Comparison of ENCODE assay signal across 8 cellular contexts in the genomic region with DNA sequence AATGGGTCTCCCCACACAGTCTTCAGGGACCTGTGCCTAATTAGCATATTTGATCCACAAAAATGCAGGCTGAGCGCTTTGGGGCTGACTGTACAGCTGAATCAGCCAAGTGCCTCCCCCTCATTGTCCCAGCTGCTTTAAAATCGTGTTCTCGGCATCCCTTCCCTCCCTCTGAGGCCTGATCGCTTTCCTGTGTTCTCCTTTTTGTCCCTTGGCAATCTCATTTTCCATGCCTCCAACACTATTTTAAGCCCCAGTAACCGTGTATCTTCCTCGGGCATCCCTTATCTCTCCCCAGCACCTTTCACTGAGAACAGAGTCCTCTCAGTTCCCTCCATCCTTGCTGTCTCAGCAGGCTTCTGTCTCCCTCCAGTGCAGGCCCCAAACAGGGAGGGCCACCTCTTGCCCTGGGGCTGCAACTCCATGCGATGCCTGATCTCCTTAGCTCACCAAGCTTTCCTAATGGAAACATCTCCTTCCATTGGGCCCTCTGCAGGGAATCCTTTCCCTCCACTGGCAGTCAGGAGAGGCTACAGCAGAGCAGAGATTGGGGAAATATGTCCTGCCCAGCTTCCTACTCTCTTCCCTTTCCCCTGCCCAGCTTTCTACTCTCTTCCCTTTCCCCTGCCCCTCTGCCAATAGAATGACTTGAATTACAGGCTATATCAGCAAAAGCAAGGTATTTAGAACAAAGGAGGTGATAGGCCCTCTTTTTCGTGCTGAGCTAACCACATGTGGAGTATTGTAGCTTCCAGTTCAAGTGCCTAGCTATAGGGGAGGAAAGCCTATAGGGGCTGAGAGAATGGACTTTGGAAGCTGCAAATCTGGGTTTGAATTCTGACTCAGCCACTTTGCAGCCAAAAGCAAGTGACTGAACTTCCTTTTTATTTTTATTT. TPM values are rescaled to one million over a fixed set of nuclear protein-coding genes. Genes with fewer than 3 reads are reported as not detected.
DNase-seq lines count a peak whose midpoint lies in the region; ATAC-seq and TF ChIP-seq lines count a peak whose summit lies in the region.

No MANE protein-coding gene starts in this region.

- peak overlapping the region; percentile 76 for H3K9ac ChIP-seq in GM23248

- DNase-seq in GM23248 (peak; percentile 93), amniotic epithelial cell (ENCODE audit: low read depth) (peak; percentile 83), heart right ventricle (no peak), retinal pigment epithelial cell (ENCODE audit: low read depth) (peak; percentile 69), GOT3 (lab: John Stamatoyannopoulos, UW) (no peak), NCI-H2107 (lab: John Stamatoyannopoulos, UW) (no peak)

- H3K27me3 ChIP-seq in GM23248 (replicated peaks; ENCODE audit: insufficient read depth) (no peaks in the 10 kb centered on the region), heart right ventricle (no peaks in the 10 kb centered on the region)

- in situ Hi-C loops in GM23248 (cut with MboI), result no loop called here

- WGBS in GM23248 (ENCODE audit: low coverage in 1 of 2, low lambda C conversion rate in 2 of 2, missing lambda C conversion rate in 2 of 2), 2 experiments, result 4 to 7% methylated on average over 8 of the region's 8 CpGs
- WGBS in heart right ventricle, 2 donors, result 29 to 32% methylated on average over 8 of the region's 8 CpGs

- ATAC-seq in heart right ventricle, result peak in 6 of 8 donors; percentile 16 to 46 (median 26)
- no peak for ATAC-seq in HG02870 (IDR thresholded peaks at IDR 0.05; ENCODE audit: unreplicated experiment)
- ATAC-seq in GM21423 (IDR thresholded peaks at IDR 0.05; ENCODE audit: unreplicated experiment), result no peak

- peaks cover 41% of the 10 kb centered on the region for H3K4me1 ChIP-seq in GM23248 (ENCODE audit: insufficient read depth)
- H3K4me1 ChIP-seq in heart right ventricle, result peaks cover 10 to 56% (median 41%) of the 10 kb centered on the region in 9 donors

- H2AFZ ChIP-seq in GM23248, result peak overlapping the region; percentile 81

- H3K4me2 ChIP-seq in GM23248 (ENCODE audit: unreplicated experiment), result peak overlapping the region; percentile 77

- H4K20me1 ChIP-seq in GM23248 (ENCODE audit: insufficient read depth), result no peaks in the 10 kb centered on the region

- H3K36me3 ChIP-seq in GM23248 (ENCODE audit: low read depth) (no peaks in the 10 kb centered on the region), heart right ventricle (no peaks in the 10 kb centered on the region)

- TF ChIP-seq CTCF in heart right ventricle (IDR thresholded peaks at IDR 0.05), result no peak
- TF ChIP-seq CTCF in retinal pigment epithelial cell (conservative IDR thresholded peaks at IDR 0.05; ENCODE audit: low read depth, low read length), result no peak

- intact Hi-C loops in heart right ventricle (cut with DNase I), result loop anchor here in 1 of 10 donors (2.0 kb wide), 1 partner anchor 18 kb away; no protein-coding TSS in a partner anchor

- peak overlapping the region; percentile 46 for H3K4me3 ChIP-seq in GM23248
- no peak overlapping the region for H3K4me3 ChIP-seq in heart right ventricle
- no peak overlapping the region for H3K4me3 ChIP-seq in retinal pigment epithelial cell (ENCODE audit: low read length)

- H3F3A ChIP-seq in GM23248 (ENCODE audit: insufficient read depth), result peaks cover 34% of the 10 kb centered on the region

- no peaks in the 10 kb centered on the region for H3K9me2 ChIP-seq in GM23248 (ENCODE audit: insufficient read depth)

- H3K9me3 ChIP-seq in GM23248 (ENCODE audit: low read depth) (no peaks in the 10 kb centered on the region), heart right ventricle (no peaks in the 10 kb centered on the region)

- H3K27ac ChIP-seq in GM23248 (peak overlapping the region; percentile 91), heart right ventricle (peak overlapping the region; percentile 21 to 84 (median 78))

- no peaks in the 10 kb centered on the region for H3K79me2 ChIP-seq in GM23248 (ENCODE audit: insufficient read depth)

RNA-seq across cellular contexts. Expression of gene UQCR10, which starts 13.9 kb away (rescaled TPM):
- total RNA-seq in GM23248 (2014; rRNA removed; shearing (Covaris generic)), result 39.7 and 45.0 TPM in 2 replicates
- polyA plus RNA-seq in GM23248 (2016; fragmentation: Nextera tagmentation; extraction: Ambion mirVana) (233 TPM in 2 replicates), heart right ventricle (100 to 1,000 TPM; 614 to 963 TPM)
- total RNA-seq in heart right ventricle, result 100 to 1,000 TPM; 296 to 412 (median 358) TPM

RNA-seq across cellular contexts. Expression of gene ZMAT5, which starts 14.2 kb away (rescaled TPM):
- 6.3 and 11.3 TPM in 2 replicates for total RNA-seq in GM23248 (2014; rRNA removed; shearing (Covaris generic))
- polyA plus RNA-seq in GM23248 (2016; fragmentation: Nextera tagmentation; extraction: Ambion mirVana), result 35.8 and 42.3 TPM in 2 replicates
- total RNA-seq in heart right ventricle, result 10 to 100 TPM; 15.1 to 23.9 (median 19.3) TPM
- 10 to 100 TPM; 37.6 to 46.7 TPM for polyA plus RNA-seq in heart right ventricle

RNA-seq across cellular contexts. Expression of gene ASCC2, which starts 57.0 kb away (rescaled TPM):
- 33.3 and 37.3 TPM in 2 replicates for total RNA-seq in GM23248 (2014; rRNA removed; shearing (Covaris generic))
- polyA plus RNA-seq in GM23248 (2016; fragmentation: Nextera tagmentation; extraction: Ambion mirVana) (51.4 and 55.6 TPM in 2 replicates), heart right ventricle (10 to 100 TPM; 47.4 to 87.0 TPM)
- 10 to 100 TPM; 26.6 to 42.1 (median 33.1) TPM for total RNA-seq in heart right ventricle

Comparison
In these comparisons a context has a peak if more than half of its experiments do, and no peak if none do; other contexts are left out.
1. DNase-seq: peak in GM23248 (single experiment), amniotic epithelial cell (single experiment) and retinal pigment epithelial cell (single experiment); none in heart right ventricle (0 of 2), GOT3 (single experiment) and NCI-H2107 (single experiment).
2. ATAC-seq: peak in heart right ventricle (6 of 8); none in HG02870 (single experiment) and GM21423 (single experiment).